In the genomic region with DNA sequence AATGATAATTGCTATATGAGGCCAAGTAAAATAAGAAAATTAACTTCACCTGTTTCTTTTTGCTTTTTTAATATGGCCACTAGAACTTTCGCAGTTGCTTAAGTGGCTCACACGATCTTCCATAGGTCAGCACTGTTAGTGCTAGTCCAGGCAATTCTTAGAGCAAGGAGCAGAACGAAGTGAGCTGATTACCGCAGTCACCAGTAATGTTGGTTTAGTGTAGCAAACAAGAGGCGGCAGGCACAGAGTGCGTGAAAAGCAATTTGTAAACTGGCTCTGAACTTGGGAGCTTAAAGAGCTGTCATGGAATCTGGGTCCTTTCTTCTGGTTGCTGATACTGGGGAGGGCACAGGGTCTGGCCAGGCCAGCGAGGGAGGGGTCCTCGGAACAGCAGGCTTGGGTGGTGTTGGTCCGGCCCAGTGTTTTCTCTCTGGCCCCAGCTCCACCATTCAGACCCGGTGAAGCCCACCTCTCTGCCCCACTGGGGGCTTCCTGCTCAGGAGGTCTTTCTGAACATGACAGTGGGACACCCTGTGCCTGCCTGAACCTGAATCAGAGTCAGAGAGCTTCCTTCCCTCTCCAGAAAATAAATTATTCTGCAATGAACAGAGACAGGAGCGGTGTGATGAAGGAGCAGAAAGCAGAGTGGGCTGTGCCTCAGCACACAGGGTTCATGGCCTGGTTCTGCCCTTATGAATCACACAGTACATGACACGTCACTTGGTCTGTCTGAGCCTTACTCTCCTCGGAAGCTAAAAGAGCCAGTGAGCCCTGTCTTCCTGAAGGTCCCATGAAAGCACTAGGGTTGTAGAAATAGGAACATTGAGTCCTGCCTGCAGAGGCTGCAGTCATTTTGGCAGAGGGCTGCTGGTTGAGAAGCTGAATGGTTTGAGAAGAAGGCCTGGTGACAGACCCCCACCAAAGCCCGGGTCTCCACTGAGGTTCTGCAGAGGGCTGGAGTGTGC, we compare ENCODE assay signal across 12 cellular contexts. TPM values are rescaled to one million over a fixed set of nuclear protein-coding genes. Genes with fewer than 3 reads are reported as not detected.
DNase-seq lines count a peak whose midpoint lies in the region; ATAC-seq, FAIRE-seq and TF ChIP-seq lines count a peak whose summit lies in the region.
"Had no signal": no experiment of that assay in that cellular context is flagged by ENCODE, and none has a peak within 500 bp of the region (broad histone marks: within the 10 kb centered on the region; RNA-seq: fewer than 3 reads in every experiment).

No MANE protein-coding gene starts in this region.

- no TSS peak for BruUV-seq in mammary epithelial cell (replicated peaks; lab: Mats Ljungman, UMichigan)

- H3K36me3 ChIP-seq in mammary epithelial cell (ENCODE audit: insufficient read depth, low read length) (peaks cover 74% of the 10 kb centered on the region), left lung (peaks cover 8 to 98% of the 10 kb centered on the region in 2 donors), suprapubic skin (peaks cover 97% of the 10 kb centered on the region), BE2C (peaks cover 95% of the 10 kb centered on the region)

- H3K27me3 ChIP-seq in mammary epithelial cell (ENCODE audit: insufficient read depth, low read length) (no peaks in the 10 kb centered on the region), left lung (no peaks in the 10 kb centered on the region), suprapubic skin (no peaks in the 10 kb centered on the region), BE2C (no peaks in the 10 kb centered on the region)
- H3K27me3 ChIP-seq: dorsolateral prefrontal cortex had no signal

- peaks cover 21% of the 10 kb centered on the region for H3K79me2 ChIP-seq in mammary epithelial cell (ENCODE audit: insufficient read depth, low read length)

- CTCF ChIA-PET in mammary epithelial cell (lab: Charles Lee; ENCODE audit: low non-redundant PET), result no interaction called here

- H3K9ac ChIP-seq in mammary epithelial cell (ENCODE audit: insufficient read depth, low read length), result no peak overlapping the region

- no peak overlapping the region for H3K4me2 ChIP-seq in mammary epithelial cell (ENCODE audit: insufficient read depth, low read depth, low read length)

- no peak for TF ChIP-seq POLR2A in H54 (IDR thresholded peaks at IDR 0.05; ENCODE audit: low read depth, low read length)
- no peak for TF ChIP-seq POLR2A in suprapubic skin (IDR thresholded peaks at IDR 0.05)

- no peak for TF ChIP-seq EP300 in suprapubic skin (IDR thresholded peaks at IDR 0.05)

- no peaks in the 10 kb centered on the region for H4K20me1 ChIP-seq in mammary epithelial cell (ENCODE audit: insufficient read depth, low read length)

- intact Hi-C loops in mammary epithelial cell (cut with micrococcal nuclease), result no loop called here
- intact Hi-C loops in left lung (cut with DNase I), result no loop called here

- FAIRE-seq in H54 (lab: Jason Lieb, UNC), result peak; percentile 75

- H3K4me1 ChIP-seq in mammary epithelial cell (ENCODE audit: insufficient read depth, low read length) (peaks cover 29% of the 10 kb centered on the region), left lung (peaks cover 26 to 95% of the 10 kb centered on the region in 2 donors), suprapubic skin (peaks cover 35% of the 10 kb centered on the region), BE2C (peaks cover 3% of the 10 kb centered on the region)

- in situ Hi-C loops in mammary epithelial cell (cut with MboI; ENCODE audit: low sequenced_read_pairs in 2 of 2), result no loop called here

- dilution Hi-C loops in mammary epithelial cell (cut with HindIII; ENCODE audit: low sequenced_read_pairs), result no loop called here

- H3K9me3 ChIP-seq in mammary epithelial cell (replicated peaks; ENCODE audit: insufficient read depth, low read length), result no peaks in the 10 kb centered on the region
- no peaks in the 10 kb centered on the region for H3K9me3 ChIP-seq in left lung
- no peaks in the 10 kb centered on the region for H3K9me3 ChIP-seq in suprapubic skin
- H3K9me3 ChIP-seq in BE2C, result no peaks in the 10 kb centered on the region

- WGBS in mammary epithelial cell (ENCODE audit: low coverage, missing lambda C conversion rate), result 89% methylated on average over 12 of the region's 14 CpGs
- WGBS in suprapubic skin, result 84% methylated on average over 14 of the region's 14 CpGs

- no peak overlapping the region for H3K4me3 ChIP-seq in mammary epithelial cell (replicated peaks in 1 of 3; ENCODE audit: insufficient read depth in 1 of 3, low read depth in 2 of 3, low read length in 3 of 3)
- no peak overlapping the region for H3K4me3 ChIP-seq in left lung
- H3K4me3 ChIP-seq in suprapubic skin, result no peak overlapping the region
- no peak overlapping the region for H3K4me3 ChIP-seq in BE2C (ENCODE audit: low read depth, low read length)
- H3K4me3 ChIP-seq: dorsolateral prefrontal cortex had no signal

- H2AFZ ChIP-seq in mammary epithelial cell (ENCODE audit: low read depth, low read length), result no peak overlapping the region

- DNase-seq in H54 (ENCODE audit: insufficient read length, low spot score), result peak; percentile 58
- peak; percentile 81 for DNase-seq in mammary epithelial cell
- DNase-seq in left lung, result no peak
- DNase-seq in suprapubic skin (ENCODE audit: low spot score in 2 of 2), result no peak
- no peak for DNase-seq in BE2C
- no peak for DNase-seq in activated effector memory CD4-positive, alpha-beta T cell treated with anti-CD3 and anti-CD28 coated beads, Interleukin-2, amount 50 U/mL, for 16 hours
- DNase-seq: activated T-cell treated with anti-CD3 and anti-CD28 coated beads, Interleukin-2, amount 50 U/mL, for 24 hours; DMS79 treated with DMSO at 0.1 percent for 48 hours; dorsolateral prefrontal cortex; NCI-H510A had no signal

- TF ChIP-seq CTCF in mammary epithelial cell (conservative IDR thresholded peaks at IDR 0.05 in 1 of 2, IDR thresholded peaks at IDR 0.05 in 1 of 2; ENCODE audit: extremely low read depth in 1 of 2, insufficient read depth in 1 of 2, low read depth in 1 of 2, low read length in 2 of 2), result no peak
- no peak for TF ChIP-seq CTCF in left lung (IDR thresholded peaks at IDR 0.05)
- TF ChIP-seq CTCF in suprapubic skin (IDR thresholded peaks at IDR 0.05), result no peak
- no peak for TF ChIP-seq CTCF in BE2C (IDR thresholded peaks at IDR 0.05; ENCODE audit: low read depth, low read length)

- H3K27ac ChIP-seq in mammary epithelial cell (ENCODE audit: insufficient read depth, low read depth, low read length), result peak overlapping the region; percentile 30
- H3K27ac ChIP-seq in left lung, result peak overlapping the region; percentile 30 to 66
- peak overlapping the region; percentile 34 for H3K27ac ChIP-seq in suprapubic skin

- ATAC-seq in left lung (no peak), GM19324 (IDR thresholded peaks at IDR 0.05; ENCODE audit: low FRiP score, unreplicated experiment) (no peak)
- ATAC-seq in activated CD4-positive, CD25-positive, alpha-beta regulatory T cell treated with anti-CD3 and anti-CD28 coated beads, Interleukin-2, amount 50 U/mL, for 24 hours, result no peak

RNA-seq across cellular contexts. Expression of a gene that starts 11.9 kb away (rescaled TPM):
- total RNA-seq in mammary epithelial cell, result 10 to 100 TPM; 60.3 to 62.3 TPM
- 21.9 TPM for polyA plus RNA-seq in mammary epithelial cell
- polyA minus RNA-seq in mammary epithelial cell, result 27.6 TPM
- total RNA-seq in left lung, result 100 to 1,000 TPM in 1 of 2 donors, 10 to 100 TPM in 1; 93.2 to 129 TPM
- 100 to 1,000 TPM; 198 to 510 (median 416) TPM for total RNA-seq in suprapubic skin
- 21.9 TPM for polyA plus RNA-seq in BE2C (2012; ENCODE audit: insufficient read depth, insufficient read length, low read depth)

Comparison
In these comparisons a context has a peak if more than half of its experiments do, and no peak if none do; other contexts are left out.
1. DNase-seq: peak in H54 (single experiment) and mammary epithelial cell (single experiment); none in left lung (0 of 2), suprapubic skin (0 of 2), BE2C (single experiment) and activated effector memory CD4-positive, alpha-beta T cell treated with anti-CD3 and anti-CD28 coated beads, Interleukin-2, amount 50 U/mL, for 16 hours (single experiment).
2. Peak in every context shown above with its lines, with median percentiles within 50 percentile points of each other: H3K27ac ChIP-seq.